In the genomic region with DNA sequence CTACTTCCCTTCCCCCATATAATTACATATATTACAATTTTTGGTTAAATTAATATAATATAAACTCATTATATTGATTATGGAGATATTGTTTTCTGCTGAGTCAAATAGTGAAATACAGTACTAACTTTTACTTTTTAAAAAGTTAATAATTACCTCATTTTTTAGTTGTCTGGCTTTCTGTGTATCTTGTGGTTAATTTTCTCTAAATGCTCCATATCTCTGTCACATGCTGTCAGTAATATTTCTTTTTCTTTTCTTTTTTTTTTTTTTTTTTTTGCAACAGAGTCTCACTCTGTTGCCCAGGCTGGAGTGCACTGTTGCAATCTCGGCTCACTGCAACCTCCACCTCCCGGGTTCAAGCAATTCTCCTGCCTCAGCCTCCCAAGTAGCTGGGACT, we compare ENCODE assay signal across 19 cellular contexts. TPM values are rescaled to one million over a fixed set of nuclear protein-coding genes. Genes with fewer than 3 reads are reported as not detected.
DNase-seq lines count a peak whose midpoint lies in the region; ATAC-seq, FAIRE-seq and TF ChIP-seq lines count a peak whose summit lies in the region.
"Had no signal": no experiment of that assay in that cellular context is flagged by ENCODE, and none has a peak within 500 bp of the region (broad histone marks: within the 10 kb centered on the region; RNA-seq: fewer than 3 reads in every experiment).

No MANE protein-coding gene starts in this region.

- ATAC-seq in HepG2 = no peak
- no peak for ATAC-seq in central memory CD8-positive, alpha-beta T cell (replicated peaks; ENCODE audit: extremely low read depth, poor library complexity, severe bottlenecking)
- ATAC-seq in right lobe of liver = peak; percentile 50 to 74 (median 62)
- ATAC-seq: CD8-positive, alpha-beta T cell; HCT116 had no signal

- peaks cover 0 to 24% (median 14%) of the 10 kb centered on the region in 4 donors for H3K4me1 ChIP-seq in liver (ENCODE audit: control insufficient read depth in 4 of 4, insufficient read depth in 4 of 4, low read length in 3 of 4)
- H3K4me1 ChIP-seq in HepG2 (ENCODE audit: insufficient read depth, low read length) = no peaks in the 10 kb centered on the region
- H3K4me1 ChIP-seq in right lobe of liver = peaks cover 0 to 35% (median 11%) of the 10 kb centered on the region in 4 donors
- H3K4me1 ChIP-seq: BLaER1, Caco-2 had no signal

- no peaks in the 10 kb centered on the region for H3K9me3 Mint-ChIP-seq in central memory CD8-positive, alpha-beta T cell

- peak overlapping the region in 1 of 2 donors; percentile 22 for H3K9ac ChIP-seq in liver (ENCODE audit: low read depth in 1 of 2, low read length in 2 of 2)
- no peak overlapping the region for H3K9ac ChIP-seq in HepG2 (ENCODE audit: insufficient read depth, low read depth, low read length)
- H3K9ac ChIP-seq: BLaER1 had no signal

- in situ Hi-C loops in HepG2 (cut with HindIII; ENCODE audit: extremely low pct_ligation_motif_present, low pct_unique_long_range_greater_than_20kb) = no loop called here

- no peaks in the 10 kb centered on the region for H3K27me3 ChIP-seq in liver (ENCODE audit: control insufficient read depth in 4 of 4, insufficient read depth in 4 of 4, low read length in 3 of 4)
- H3K27me3 ChIP-seq in HepG2 (ENCODE audit: control insufficient read depth in 1 of 2, insufficient read depth in 2 of 2, low read length in 2 of 2) = no peaks in the 10 kb centered on the region
- H3K27me3 ChIP-seq in right lobe of liver = no peaks in the 10 kb centered on the region
- H3K27me3 ChIP-seq: BLaER1 had no signal

- peak overlapping the region; percentile 61 to 78 for H3K27ac ChIP-seq in liver (ENCODE audit: low read depth in 1 of 2, low read length in 2 of 2)
- no peak overlapping the region for H3K27ac ChIP-seq in HepG2 (ENCODE audit: extremely low read length, insufficient read depth, low read length)
- H3K27ac ChIP-seq in right lobe of liver = peak overlapping the region in 2 of 3 donors; percentile 48 to 61
- H3K27ac ChIP-seq: 22Rv1, BLaER1, C4-2B had no signal

- H3K4me3 Mint-ChIP-seq in central memory CD8-positive, alpha-beta T cell = no peak overlapping the region
- H3K4me3 Mint-ChIP-seq: B cell; CD4-positive, CD25-positive, alpha-beta regulatory T cell; CD8-positive, alpha-beta T cell; H9 had no signal

- no peak overlapping the region for H3K4me2 ChIP-seq in HepG2 (ENCODE audit: low read depth, low read length)
- H3K4me2 ChIP-seq: BLaER1 had no signal

- peaks cover 0 to 2% (median 0%) of the 10 kb centered on the region in 4 donors for H3K9me3 ChIP-seq in liver (ENCODE audit: control insufficient read depth in 4 of 4, low read length in 3 of 4)
- H3K9me3 ChIP-seq in HepG2 (ENCODE audit: low read length) = peaks cover 5% of the 10 kb centered on the region; the same call in 1 of the 2 replicates
- H3K9me3 ChIP-seq in right lobe of liver = no peaks in the 10 kb centered on the region

- H2AFZ ChIP-seq in HepG2 (ENCODE audit: low read length) = no peak overlapping the region

- DNase-seq in HepG2 (ENCODE audit: low spot score) (no peak), right lobe of liver (no peak), NCI-H2107 (lab: John Stamatoyannopoulos, UW) (no peak), NCI-H748 (lab: John Stamatoyannopoulos, UW; ENCODE audit: unreplicated experiment) (no peak)
- DNase-seq in central memory CD8-positive, alpha-beta T cell (ENCODE audit: low spot score in 2 of 2) = no peak
- DNase-seq: Caco-2; CD4-positive, CD25-positive, alpha-beta regulatory T cell; CD8-positive, alpha-beta T cell; DMS79; EL; GF-D8; H9 had no signal

- no TSS peak for BruUV-seq in HepG2 (replicated peaks; lab: Mats Ljungman, UMichigan)

- intact Hi-C loops in HepG2 (cut with micrococcal nuclease; ENCODE audit: unreplicated experiment) = no loop called here
- intact Hi-C loops in right lobe of liver (cut with DNase I) = no loop called here

- H3K36me3 ChIP-seq in liver (ENCODE audit: control insufficient read depth in 4 of 4, insufficient read depth in 3 of 4, low read depth in 1 of 4, low read length in 3 of 4) (peaks cover 0 to 8% (median 3%) of the 10 kb centered on the region in 4 donors), HepG2 (replicated peaks in 1 of 2; ENCODE audit: control insufficient read depth in 1 of 2, insufficient read depth in 2 of 2, low read length in 2 of 2) (no peaks in the 10 kb centered on the region), right lobe of liver (no peaks in the 10 kb centered on the region)

- FAIRE-seq in HepG2 (lab: Jason Lieb, UNC) = no peak
- FAIRE-seq: GM12892 had no signal

- H3K4me3 ChIP-seq in liver (ENCODE audit: low read depth in 1 of 3, low read length in 3 of 3) (no peak overlapping the region), HepG2 (replicated peaks in 1 of 3; ENCODE audit: insufficient read depth in 1 of 3, low read depth in 2 of 3, low read length in 3 of 3) (no peak overlapping the region), right lobe of liver (no peak overlapping the region)
- H3K4me3 ChIP-seq: BLaER1 had no signal

- TF ChIP-seq EP300 in HepG2 (IDR thresholded peaks at IDR 0.05; ENCODE audit: low read depth in 2 of 2, low read length in 2 of 2) = no peak
- TF ChIP-seq EP300 in HepG2 (CRISPR knock-in tag; IDR thresholded peaks at IDR 0.05; ENCODE audit: borderline replicate concordance) = no peak

- no peaks in the 10 kb centered on the region for H3K27me3 Mint-ChIP-seq in central memory CD8-positive, alpha-beta T cell
- H3K27me3 Mint-ChIP-seq: B cell; CD4-positive, CD25-positive, alpha-beta regulatory T cell had no signal

- whole genome bisulfite sequencing in liver = 58% methylated on average over 2 of the region's 2 CpGs
- 100% methylated on average over 2 of the region's 2 CpGs for WGBS in HepG2 (ENCODE audit: low lambda C conversion rate)
- 43% methylated on average over 2 of the region's 2 CpGs for WGBS in right lobe of liver (ENCODE audit: insufficient coverage, low coverage, low lambda C conversion rate, missing lambda C conversion rate)

- POLR2A ChIA-PET in HepG2 (lab: Yijun Ruan, JAX) = no interaction called here

- CTCF ChIA-PET in HepG2 (lab: Yijun Ruan, JAX; ENCODE audit: low intra/inter-chr PET ratio, low total read pairs) = no interaction called here

- H3K27ac Mint-ChIP-seq in central memory CD8-positive, alpha-beta T cell (ENCODE audit: low read depth) = peak overlapping the region; percentile 16
- H3K27ac Mint-ChIP-seq: B cell; CD4-positive, CD25-positive, alpha-beta regulatory T cell; CD8-positive, alpha-beta T cell; H9 had no signal

- H3K36me3 Mint-ChIP-seq in central memory CD8-positive, alpha-beta T cell (ENCODE audit: insufficient read depth) = peaks cover 35% of the 10 kb centered on the region

- H3K4me1 Mint-ChIP-seq in central memory CD8-positive, alpha-beta T cell = peaks cover 13% of the 10 kb centered on the region
- H3K4me1 Mint-ChIP-seq: B cell, H9 had no signal

- TF ChIP-seq RAD21 in liver (IDR thresholded peaks at IDR 0.05) = no peak
- no peak for TF ChIP-seq RAD21 in HepG2 (CRISPR knock-in tag; IDR thresholded peaks at IDR 0.05)

- TF ChIP-seq POLR2A in HepG2 (IDR thresholded peaks at IDR 0.05; ENCODE audit: insufficient read depth in 1 of 2, low read depth in 2 of 2, low read length in 2 of 2) (no peak), right lobe of liver (IDR thresholded peaks at IDR 0.05) (no peak)

- TF ChIP-seq CTCF in liver (IDR thresholded peaks at IDR 0.05; ENCODE audit: low read depth, low read length, missing input control) (no peak), HepG2 (CRISPR knock-in tag; IDR thresholded peaks at IDR 0.05) (no peak), right lobe of liver (IDR thresholded peaks at IDR 0.05) (no peak)

- no peaks in the 10 kb centered on the region for H3K79me2 ChIP-seq in HepG2 (ENCODE audit: insufficient read depth, low read length)

- no peaks in the 10 kb centered on the region for H4K20me1 ChIP-seq in HepG2 (ENCODE audit: insufficient read depth, low read length)
- H4K20me1 ChIP-seq: BLaER1 had no signal

TF ChIP-seq in liver, 16 proteins besides CTCF, POLR2A, EP300 and RAD21:
- peak in 1 of 2 donors; percentile 5 for TF ChIP-seq HNF4A (conservative IDR thresholded peaks at IDR 0.05)
- no peak for TF ChIP-seq YY1 (IDR thresholded peaks at IDR 0.05)
TF ChIP-seq in liver: peak in this region for 1.

TF ChIP-seq in HepG2, 621 proteins besides CTCF, POLR2A, EP300 and RAD21 (continues in another document):
- TF ChIP-seq ZNF101 (CRISPR knock-in tag; IDR thresholded peaks at IDR 0.05; ENCODE audit: borderline replicate concordance, low read depth) (no peak), HOXA3 (CRISPR knock-in tag; IDR thresholded peaks at IDR 0.05) (no peak), ZNF484 (CRISPR knock-in tag; IDR thresholded peaks at IDR 0.05; ENCODE audit: borderline replicate concordance, low read depth) (no peak), PPARG (CRISPR knock-in tag; conservative IDR thresholded peaks at IDR 0.05) (no peak), KDM5B (CRISPR knock-in tag; IDR thresholded peaks at IDR 0.05; ENCODE audit: borderline replicate concordance) (no peak), ZNF713 (CRISPR knock-in tag; IDR thresholded peaks at IDR 0.05) (no peak), U2AF2 (IDR thresholded peaks at IDR 0.05; ENCODE audit: low read depth, low read length) (no peak)

RNA-seq across cellular contexts. Expression of a gene that starts 23.2 kb away (rescaled TPM):
- 10 to 100 TPM; 20.1 to 30.9 TPM for total RNA-seq in liver
- 10 to 100 TPM in 1 of 2 donors, 1 to 10 TPM in 1; 8.3 to 22.2 TPM for polyA plus RNA-seq in liver
- 25.7 and 28.9 TPM in 2 replicates for total RNA-seq in HepG2 (2016; rRNA removed; fragmentation: Illumina TruSeq; extraction: Trizol)
- 6.8 and 7.6 TPM in 2 replicates for total RNA-seq in HepG2 (2016; cell fraction: cytosol; rRNA removed; fragmentation: Illumina TruSeq; extraction: Trizol; ENCODE audit: low read depth)
- total RNA-seq in HepG2 (2016; cell fraction: insoluble cytoplasmic fraction; rRNA removed; fragmentation: Illumina TruSeq; extraction: Trizol) = 23.1 and 30.1 TPM in 2 replicates
- 13.3 and 13.7 TPM in 2 replicates for total RNA-seq in HepG2 (2016; cell fraction: membrane; rRNA removed; fragmentation: Illumina TruSeq; extraction: Trizol)
- total RNA-seq in HepG2 (2016; cell fraction: nucleus; rRNA removed; fragmentation: Illumina TruSeq; extraction: Trizol) = 32.1 and 32.8 TPM in 2 replicates
- polyA plus RNA-seq in HepG2 (2011; rRNA removed) = 6.1 and 8.3 TPM in 2 replicates
- 4.2 and 6.3 TPM in 2 replicates for polyA plus RNA-seq in HepG2 (2011; cell fraction: cytosol; rRNA removed)
- polyA plus RNA-seq in HepG2 (2011; cell fraction: nucleus; rRNA removed) = 9.9 and 11.6 TPM in 2 replicates
- 8.6 and 11.7 TPM in 2 replicates for polyA plus RNA-seq in HepG2 (2012)
- 1.4 and 3.9 TPM in 2 replicates for polyA plus RNA-seq in HepG2 (2016; cell fraction: cytosol; fragmentation: Illumina TruSeq; extraction: Trizol; ENCODE audit: low read depth)
- 18.0 and 19.7 TPM in 2 replicates for polyA plus RNA-seq in HepG2 (2016; cell fraction: insoluble cytoplasmic fraction; fragmentation: Illumina TruSeq; extraction: Trizol; ENCODE audit: low read depth)
- 5.4 and 5.7 TPM in 2 replicates for polyA plus RNA-seq in HepG2 (2016; cell fraction: membrane; fragmentation: Illumina TruSeq; extraction: Trizol; ENCODE audit: low read depth)
- 20.1 and 24.1 TPM in 2 replicates for polyA plus RNA-seq in HepG2 (2016; cell fraction: nucleus; fragmentation: Illumina TruSeq; extraction: Trizol; ENCODE audit: insufficient read depth, low read depth)
- 8.5 and 9.0 TPM in 2 replicates for polyA minus RNA-seq in HepG2 (2011; rRNA and poly(A)+ RNA removed; ENCODE audit: low replicate concordance)
- polyA minus RNA-seq in HepG2 (2011; cell fraction: cytosol; rRNA and poly(A)+ RNA removed) = 9.3 and 11.5 TPM in 2 replicates
- 48.7 and 50.6 TPM in 2 replicates for polyA minus RNA-seq in HepG2 (2011; cell fraction: nucleus; rRNA and poly(A)+ RNA removed)
- 10 to 100 TPM; 19.9 to 28.2 (median 23.2) TPM for total RNA-seq in right lobe of liver

Comparison
In these comparisons a context has a peak if more than half of its experiments do, and no peak if none do; other contexts are left out.
1. ATAC-seq: peak in right lobe of liver (4 of 4); none in HepG2 (single experiment) and central memory CD8-positive, alpha-beta T cell (single experiment).